21 cellular contexts compared by ENCODE assay signal in genomic region chr3:123706871-123707270, GRCh38.
A peak's percentile ranks its signal among the peaks of the same experiment; 100 is the strongest.
DNase-seq lines count a peak whose midpoint lies in the region; ATAC-seq and TF ChIP-seq lines count a peak whose summit lies in the region.
"Had no signal": no experiment of that assay in that cellular context is flagged by ENCODE, and none has a peak within 500 bp of the region (broad histone marks: within the 10 kb centered on the region; RNA-seq: fewer than 3 reads in every experiment).

No MANE protein-coding gene starts in this region.

- TF ChIP-seq CTCF in astrocyte of the spinal cord (IDR thresholded peaks at IDR 0.05; ENCODE audit: low read depth, low read length) (no peak), tibial artery (IDR thresholded peaks at IDR 0.05) (no peak)

- no peak overlapping the region for H2BK15ac ChIP-seq in mesenchymal stem cell (ENCODE audit: low read depth, poor library complexity, severe bottlenecking)

- H3K27me3 Mint-ChIP-seq in activated T-cell treated with anti-CD3 and anti-CD28 coated beads, Interleukin-2, amount 50 U/mL, for 72 hours (ENCODE audit: low read depth) = no peaks in the 10 kb centered on the region

- no peak overlapping the region for H3K23ac ChIP-seq in mesenchymal stem cell (ENCODE audit: low read length in 2 of 2)

- no peak overlapping the region for H3K4me2 ChIP-seq in mesenchymal stem cell (ENCODE audit: low read length, poor library complexity, severe bottlenecking)
- H3K4me2 ChIP-seq: GM23338 had no signal

- H4K8ac ChIP-seq in mesenchymal stem cell (ENCODE audit: low read length) = no peak overlapping the region

- DNase-seq in LHCN-M2 (ENCODE audit: low read depth) (peak; percentile 20), astrocyte of the spinal cord (ENCODE audit: low read depth, low spot score) (peak; percentile 34), mesenchymal stem cell (no peak), tibial artery (peak; percentile 17 to 20), pons (ENCODE audit: low spot score) (no peak)
- DNase-seq in activated T-cell treated with anti-CD3 and anti-CD28 coated beads, Interleukin-2, amount 50 U/mL, for 72 hours = no peak
- DNase-seq: Calu3; CD8-positive, alpha-beta T cell; EL; NCI-H1417 treated with DMSO at 0.1 percent for 48 hours; NCI-H1930; NCI-H226; NCI-H524; NCI-H82; SIG-M5 had no signal

- peak overlapping the region; percentile 67 for H3K27ac ChIP-seq in mesenchymal stem cell (ENCODE audit: low read length, poor library complexity, severe bottlenecking)
- no peak overlapping the region for H3K27ac ChIP-seq in tibial artery
- H3K27ac ChIP-seq: BLaER1 treated with 17β-estradiol and CSF1 and Interleukin-3, amounts not matched to agents 10 nM and 100 nM; RWPE1 had no signal

- H2BK120ac ChIP-seq in mesenchymal stem cell (ENCODE audit: low read depth, low read length) = no peak overlapping the region

- in situ Hi-C loops in astrocyte of the spinal cord (cut with HindIII; ENCODE audit: low sequenced_read_pairs) = no loop called here

- H3K79me1 ChIP-seq in mesenchymal stem cell (replicated peaks; ENCODE audit: low read length, poor library complexity, severe bottlenecking) = peaks cover 17% of the 10 kb centered on the region

- no peak overlapping the region for H3K4ac ChIP-seq in mesenchymal stem cell (ENCODE audit: low read depth in 1 of 2, low read length in 2 of 2)

- H3K4me3 Mint-ChIP-seq in activated T-cell treated with anti-CD3 and anti-CD28 coated beads, Interleukin-2, amount 50 U/mL, for 72 hours = no peak overlapping the region
- H3K4me3 Mint-ChIP-seq: CD8-positive, alpha-beta T cell; GM23338 had no signal

- H3K4me1 Mint-ChIP-seq in activated T-cell treated with anti-CD3 and anti-CD28 coated beads, Interleukin-2, amount 50 U/mL, for 72 hours (ENCODE audit: low read depth) = no peaks in the 10 kb centered on the region

- no peak overlapping the region for H2AK5ac ChIP-seq in mesenchymal stem cell (ENCODE audit: low read length, severe bottlenecking)

- no peak overlapping the region for H3K14ac ChIP-seq in mesenchymal stem cell (ENCODE audit: low read length in 2 of 2)

- H3K4me3 ChIP-seq in astrocyte of the spinal cord (ENCODE audit: low read depth, low read length) = no peak overlapping the region
- H3K4me3 ChIP-seq in mesenchymal stem cell (ENCODE audit: insufficient read depth in 1 of 2, low read depth in 1 of 2, low read length in 2 of 2) = no peak overlapping the region
- no peak overlapping the region for H3K4me3 ChIP-seq in tibial artery
- H3K4me3 ChIP-seq: BLaER1 treated with 17β-estradiol and CSF1 and Interleukin-3, amounts not matched to agents 10 nM and 100 nM; GM23338; K562 had no signal

- H3K9me3 Mint-ChIP-seq in activated T-cell treated with anti-CD3 and anti-CD28 coated beads, Interleukin-2, amount 50 U/mL, for 72 hours = no peaks in the 10 kb centered on the region
- H3K9me3 Mint-ChIP-seq: CD8-positive, alpha-beta T cell; GM23338 had no signal

- no peak overlapping the region for H3K9ac ChIP-seq in mesenchymal stem cell (ENCODE audit: low read length)
- H3K9ac ChIP-seq: BLaER1 treated with 17β-estradiol and CSF1 and Interleukin-3, amounts not matched to agents 10 nM and 100 nM had no signal

- H3K27me3 ChIP-seq in mesenchymal stem cell (ENCODE audit: control insufficient read depth in 1 of 2, insufficient read depth in 1 of 2, low read length in 2 of 2) (no peaks in the 10 kb centered on the region), tibial artery (no peaks in the 10 kb centered on the region)
- H3K27me3 ChIP-seq: BLaER1 treated with 17β-estradiol and CSF1 and Interleukin-3, amounts not matched to agents 10 nM and 100 nM had no signal

- H4K91ac ChIP-seq in mesenchymal stem cell (ENCODE audit: low read length) = no peak overlapping the region

- H3K18ac ChIP-seq in mesenchymal stem cell (ENCODE audit: low read depth in 1 of 2, low read length in 2 of 2) = no peak overlapping the region

- H3K9me3 ChIP-seq in mesenchymal stem cell (ENCODE audit: control insufficient read depth, low read length) = no peaks in the 10 kb centered on the region
- H3K9me3 ChIP-seq in tibial artery = no peaks in the 10 kb centered on the region
- H3K9me3 ChIP-seq: BLaER1 treated with 17β-estradiol and CSF1 and Interleukin-3, amounts not matched to agents 10 nM and 100 nM had no signal

- no peak overlapping the region for H2AFZ ChIP-seq in mesenchymal stem cell (ENCODE audit: low read depth, low read length)
- H2AFZ ChIP-seq: GM23338 had no signal

- H3K36me3 ChIP-seq in mesenchymal stem cell (ENCODE audit: control insufficient read depth in 1 of 2, insufficient read depth in 2 of 2, low read depth in 1 of 2, low read length in 2 of 2) (peaks cover 41 to 63% of the 10 kb centered on the region in 2 experiments), tibial artery (peaks cover 0 to 21% (median 6%) of the 10 kb centered on the region in 3 donors)

- WGBS in mesenchymal stem cell = 77% methylated on average over 8 of the region's 8 CpGs

- no peak overlapping the region for H3K27ac Mint-ChIP-seq in activated T-cell treated with anti-CD3 and anti-CD28 coated beads, Interleukin-2, amount 50 U/mL, for 72 hours
- H3K27ac Mint-ChIP-seq: CD8-positive, alpha-beta T cell; GM23338 had no signal

- peaks cover 19% of the 10 kb centered on the region for H3K4me1 ChIP-seq in mesenchymal stem cell (ENCODE audit: control insufficient read depth, insufficient read depth, low read depth, low read length)
- H3K4me1 ChIP-seq in tibial artery = peaks cover 0 to 56% (median 29%) of the 10 kb centered on the region in 4 donors

- no peak overlapping the region for H2BK12ac ChIP-seq in mesenchymal stem cell (ENCODE audit: low read length in 2 of 2)

- H2BK5ac ChIP-seq in mesenchymal stem cell (ENCODE audit: low read depth, low read length, poor library complexity, severe bottlenecking) = no peak overlapping the region

- intact Hi-C loops in tibial artery (cut with DNase I; ENCODE audit: low total_unique reads) = no loop called here

- ATAC-seq in activated T-cell treated with anti-CD3 and anti-CD28 coated beads, Interleukin-2, amount 50 U/mL, for 72 hours (replicated peaks in 1 of 2) = no peak
- ATAC-seq in HG03460 (IDR thresholded peaks at IDR 0.05; ENCODE audit: unreplicated experiment) = no peak
- ATAC-seq: CD8-positive, alpha-beta T cell; GM23338; HCT116; K562 had no signal

- no peaks in the 10 kb centered on the region for H3K36me3 Mint-ChIP-seq in activated T-cell treated with anti-CD3 and anti-CD28 coated beads, Interleukin-2, amount 50 U/mL, for 72 hours (ENCODE audit: insufficient read depth in 2 of 2)
- H3K36me3 Mint-ChIP-seq: CD8-positive, alpha-beta T cell had no signal

Comparison
In these comparisons a context has a peak if more than half of its experiments do, and no peak if none do; other contexts are left out.
1. DNase-seq: peak in LHCN-M2 (single experiment), astrocyte of the spinal cord (single experiment) and tibial artery (2 of 2); none in mesenchymal stem cell (single experiment), pons (single experiment) and activated T-cell treated with anti-CD3 and anti-CD28 coated beads, Interleukin-2, amount 50 U/mL, for 72 hours (0 of 2).